In the genomic region with DNA sequence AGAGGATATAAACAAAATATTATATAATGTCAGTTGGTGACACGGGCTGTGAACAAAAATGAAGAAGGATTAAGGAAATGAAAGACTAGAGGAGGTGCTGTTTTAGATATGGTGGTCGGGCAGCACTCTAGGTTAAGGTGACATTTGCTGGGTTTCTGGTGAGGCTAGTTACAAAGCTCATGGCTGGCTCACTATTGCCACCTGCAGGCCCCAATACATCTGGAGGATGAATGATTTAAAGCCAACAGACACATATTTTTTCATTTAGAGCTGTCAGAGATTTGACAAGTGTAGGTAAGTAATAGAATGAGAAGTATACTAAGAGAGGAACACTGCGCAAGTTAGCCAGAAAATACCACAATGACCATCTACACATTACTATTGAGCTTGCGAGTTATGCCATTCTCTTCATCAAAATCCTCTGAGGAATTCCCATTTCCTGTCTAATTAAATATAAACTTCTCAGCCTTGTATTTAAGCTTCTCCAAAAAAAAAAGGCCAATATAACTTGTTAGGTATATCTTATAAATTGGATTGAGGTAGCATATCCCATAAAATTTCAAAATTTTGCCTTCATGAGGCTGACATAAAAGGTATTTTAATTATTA, we compare ENCODE assay signal across 9 cellular contexts. TPM values are rescaled to one million over a fixed set of nuclear protein-coding genes. Genes with fewer than 3 reads are reported as not detected.
DNase-seq lines count a peak whose midpoint lies in the region; ATAC-seq and TF ChIP-seq lines count a peak whose summit lies in the region.
"Had no signal": no experiment of that assay in that cellular context is flagged by ENCODE, and none has a peak within 500 bp of the region (broad histone marks: within the 10 kb centered on the region; RNA-seq: fewer than 3 reads in every experiment).

No MANE protein-coding gene starts in this region.

- H3K4me1 ChIP-seq in esophagus squamous epithelium, result no peaks in the 10 kb centered on the region

- CTCF ChIA-PET in activated CD8-positive, alpha-beta memory T cell treated with anti-CD3 and anti-CD28 coated beads, Interleukin-2, amount 10 ng/mL, durations not matched to agents 7 days and 5 days (lab: Charles Lee), result interaction anchor here (0.6 to 7.2 kb wide), 11 partner anchors 13 to 114 kb away, joined by 3 to 61 read pairs (median 4); partner anchors contain the start of gene PLRG1

- TF ChIP-seq CTCF in C4-2B (conservative IDR thresholded peaks at IDR 0.05) (peak; percentile 79), esophagus squamous epithelium (IDR thresholded peaks at IDR 0.05) (peak; percentile 36 to 77 (median 47)), neural crest cell (conservative IDR thresholded peaks at IDR 0.05) (peak; percentile 83)

- DNase-seq in NCI-H446 (lab: John Stamatoyannopoulos, UW) (peak; percentile 5 to 42), esophagus squamous epithelium (lab: John Stamatoyannopoulos, UW) (no peak), neural crest cell (ENCODE audit: low read depth, low spot score) (peak; percentile 48), cortex of kidney (lab: John Stamatoyannopoulos, UW) (no peak)
- peak; percentile 75 for DNase-seq in activated CD8-positive, alpha-beta memory T cell treated with anti-CD3 and anti-CD28 coated beads, Interleukin-2, amount 10 ng/mL, durations not matched to agents 7 days and 5 days

- H3K27ac ChIP-seq in C4-2B (no peak overlapping the region), esophagus squamous epithelium (no peak overlapping the region)

- no peaks in the 10 kb centered on the region for H3K27me3 ChIP-seq in esophagus squamous epithelium

- WGBS in esophagus squamous epithelium, 2 donors, result 31 to 36% methylated on average over 4 of the region's 4 CpGs

- H3K4me3 Mint-ChIP-seq in activated CD8-positive, alpha-beta memory T cell treated with anti-CD3 and anti-CD28 coated beads, Interleukin-2, amount 10 ng/mL, durations not matched to agents 7 days and 5 days, result no peak overlapping the region
- H3K4me3 Mint-ChIP-seq in neural crest cell, result no peak overlapping the region
- H3K4me3 Mint-ChIP-seq: T-helper 1 cell treated with Interleukin-12 subunit alpha and Interleukin-12 subunit beta and Interleukin-4 antibody, amounts not matched to agents 30 μg/mL and 1 μg/mL, for 36 hours had no signal

- intact Hi-C loops in esophagus squamous epithelium (cut with DNase I), result no loop called here

- H3K4me3 ChIP-seq in esophagus squamous epithelium, result no peak overlapping the region

- H3K9me3 Mint-ChIP-seq in activated CD8-positive, alpha-beta memory T cell treated with anti-CD3 and anti-CD28 coated beads, Interleukin-2, amount 10 ng/mL, durations not matched to agents 7 days and 5 days (ENCODE audit: low read depth), result no peaks in the 10 kb centered on the region
- H3K9me3 Mint-ChIP-seq in neural crest cell, result no peaks in the 10 kb centered on the region

- no peaks in the 10 kb centered on the region for H3K9me3 ChIP-seq in esophagus squamous epithelium

- no peaks in the 10 kb centered on the region for H3K36me3 ChIP-seq in esophagus squamous epithelium

- no peak for TF ChIP-seq POLR2A in esophagus squamous epithelium (IDR thresholded peaks at IDR 0.05)

- peaks cover 4% of the 10 kb centered on the region for H3K27me3 Mint-ChIP-seq in activated CD8-positive, alpha-beta memory T cell treated with anti-CD3 and anti-CD28 coated beads, Interleukin-2, amount 10 ng/mL, durations not matched to agents 7 days and 5 days
- peaks cover 22% of the 10 kb centered on the region for H3K27me3 Mint-ChIP-seq in neural crest cell (ENCODE audit: low read depth)

- no peaks in the 10 kb centered on the region for H3K36me3 Mint-ChIP-seq in activated CD8-positive, alpha-beta memory T cell treated with anti-CD3 and anti-CD28 coated beads, Interleukin-2, amount 10 ng/mL, durations not matched to agents 7 days and 5 days
- no peaks in the 10 kb centered on the region for H3K36me3 Mint-ChIP-seq in neural crest cell (ENCODE audit: low read depth)

- H3K4me1 Mint-ChIP-seq in activated CD8-positive, alpha-beta memory T cell treated with anti-CD3 and anti-CD28 coated beads, Interleukin-2, amount 10 ng/mL, durations not matched to agents 7 days and 5 days, result peaks cover 7% of the 10 kb centered on the region
- no peaks in the 10 kb centered on the region for H3K4me1 Mint-ChIP-seq in neural crest cell

- ATAC-seq in GM18858 (IDR thresholded peaks at IDR 0.05; ENCODE audit: unreplicated experiment) (peak; percentile 51), HG03039 (IDR thresholded peaks at IDR 0.05; ENCODE audit: unreplicated experiment) (peak; percentile 47)
- peak; percentile 82 for ATAC-seq in activated CD8-positive, alpha-beta memory T cell treated with anti-CD3 and anti-CD28 coated beads, Interleukin-2, amount 10 ng/mL, durations not matched to agents 7 days and 5 days

- no peak overlapping the region for H3K27ac Mint-ChIP-seq in activated CD8-positive, alpha-beta memory T cell treated with anti-CD3 and anti-CD28 coated beads, Interleukin-2, amount 10 ng/mL, durations not matched to agents 7 days and 5 days
- H3K27ac Mint-ChIP-seq in neural crest cell (ENCODE audit: unreplicated experiment), result no peak overlapping the region
- H3K27ac Mint-ChIP-seq: T-helper 1 cell treated with Interleukin-12 subunit alpha and Interleukin-12 subunit beta and Interleukin-4 antibody, amounts not matched to agents 30 μg/mL and 1 μg/mL, for 36 hours had no signal

RNA-seq across cellular contexts. Expression of gene FGG, which starts 6.4 kb away (rescaled TPM):
- total RNA-seq in activated CD8-positive, alpha-beta memory T cell treated with anti-CD3 and anti-CD28 coated beads, Interleukin-2, amount 10 ng/mL, durations not matched to agents 7 days and 5 days, result not detected
- total RNA-seq in esophagus squamous epithelium (not detected), neural crest cell (not detected in 2 replicates)

RNA-seq across cellular contexts. Expression of gene FGA, which starts 28.3 kb away (rescaled TPM):
- not detected for total RNA-seq in activated CD8-positive, alpha-beta memory T cell treated with anti-CD3 and anti-CD28 coated beads, Interleukin-2, amount 10 ng/mL, durations not matched to agents 7 days and 5 days
- total RNA-seq in esophagus squamous epithelium, result not detected
- total RNA-seq in neural crest cell, result not detected in 2 replicates

RNA-seq across cellular contexts. Expression of gene FGB, which starts 56.0 kb away (rescaled TPM):
- total RNA-seq in activated CD8-positive, alpha-beta memory T cell treated with anti-CD3 and anti-CD28 coated beads, Interleukin-2, amount 10 ng/mL, durations not matched to agents 7 days and 5 days, result not detected
- not detected for total RNA-seq in esophagus squamous epithelium
- not detected in 2 replicates for total RNA-seq in neural crest cell

Comparison
In these comparisons a context has a peak if more than half of its experiments do, and no peak if none do; other contexts are left out.
1. DNase-seq: peak in NCI-H446 (2 of 2), activated CD8-positive, alpha-beta memory T cell treated with anti-CD3 and anti-CD28 coated beads, Interleukin-2, amount 10 ng/mL, durations not matched to agents 7 days and 5 days (single experiment) and neural crest cell (single experiment); none in esophagus squamous epithelium (single experiment) and cortex of kidney (single experiment).
2. Peak in every context shown above with its lines, with median percentiles within 50 percentile points of each other: CTCF ChIP-seq and ATAC-seq.